ENCODE assay signal across 16 cellular contexts in genomic region chr3:42520906-42521305, GRCh38. TPM values are rescaled to one million over a fixed set of nuclear protein-coding genes. Genes with fewer than 3 reads are reported as not detected.
A peak's percentile ranks its signal among the peaks of the same experiment; 100 is the strongest.
DNase-seq lines count a peak whose midpoint lies in the region; ATAC-seq, FAIRE-seq and TF ChIP-seq lines count a peak whose summit lies in the region.
"Had no signal": no experiment of that assay in that cellular context is flagged by ENCODE, and none has a peak within 500 bp of the region (broad histone marks: within the 10 kb centered on the region; RNA-seq: fewer than 3 reads in every experiment).

No MANE protein-coding gene starts in this region.

- in situ Hi-C loops in K562 (cut with MboI): no loop called here

- H3K4me1 ChIP-seq in K562 (replicated peaks in 1 of 2; ENCODE audit: control insufficient read depth in 2 of 2, insufficient read depth in 2 of 2, low read length in 2 of 2): peaks cover 0 to 3% of the 10 kb centered on the region in 2 experiments; a peak in 1 of 5 replicates
- H3K4me1 ChIP-seq in psoas muscle: no peaks in the 10 kb centered on the region

- no peaks in the 10 kb centered on the region; the same call in 1 of the 2 replicates for H4K20me1 ChIP-seq in K562 (replicated peaks; ENCODE audit: control insufficient read depth, insufficient read depth, low read length)

- 7% methylated on average over 4 of the region's 4 CpGs for WGBS in K562 (ENCODE audit: insufficient coverage, low coverage, missing lambda C conversion rate)
- WGBS in psoas muscle, 3 donors: 84 to 88% (median 85%) methylated on average over 4 of the region's 4 CpGs

- no peaks in the 10 kb centered on the region for H3K9me1 ChIP-seq in K562 (ENCODE audit: control insufficient read depth, insufficient read depth, low read length)

- no peak for TF ChIP-seq EP300 in K562 (IDR thresholded peaks at IDR 0.05; ENCODE audit: low read length)

- no peaks in the 10 kb centered on the region for H3K9me3 ChIP-seq in CD4-positive, alpha-beta T cell (ENCODE audit: control insufficient read depth, low read length)
- H3K9me3 ChIP-seq in K562 (replicated peaks; ENCODE audit: control insufficient read depth, insufficient read depth, low read depth, low read length): no peaks in the 10 kb centered on the region
- H3K9me3 ChIP-seq in psoas muscle: no peaks in the 10 kb centered on the region

- H3K36me3 ChIP-seq in K562 (ENCODE audit: control insufficient read depth, insufficient read depth, low read length): no peaks in the 10 kb centered on the region
- H3K36me3 ChIP-seq in psoas muscle (ENCODE audit: insufficient read depth in 1 of 2, low read depth in 1 of 2): no peaks in the 10 kb centered on the region

- peaks cover 46 to 74% of the 10 kb centered on the region in 2 donors for H3K36me3 Mint-ChIP-seq in CD14-positive monocyte
- H3K36me3 Mint-ChIP-seq in CD4-positive, alpha-beta T cell (ENCODE audit: low read depth): peaks cover 74% of the 10 kb centered on the region
- peaks cover 6 to 45% (median 21%) of the 10 kb centered on the region in 3 donors for H3K36me3 Mint-ChIP-seq in naive thymus-derived CD8-positive, alpha-beta T cell

- no peak overlapping the region for H2AFZ ChIP-seq in K562 (ENCODE audit: low read depth, low read length)

- no peaks in the 10 kb centered on the region for H3K79me2 ChIP-seq in K562 (ENCODE audit: control insufficient read depth, insufficient read depth, low read length)

- ATAC-seq in CD4-positive, alpha-beta T cell (ENCODE audit: poor library complexity): no peak
- ATAC-seq in K562 (no peak), psoas muscle (no peak)
- no peak for ATAC-seq in naive thymus-derived CD8-positive, alpha-beta T cell
- ATAC-seq: GM12878 had no signal

- peak overlapping the region in 4 of 7 donors; percentile 1 to 53 (median 38) for H3K27ac Mint-ChIP-seq in CD14-positive monocyte
- H3K27ac Mint-ChIP-seq in CD4-positive, alpha-beta T cell: peak overlapping the region; percentile 81
- peak overlapping the region; percentile 79 to 95 (median 90) for H3K27ac Mint-ChIP-seq in naive thymus-derived CD8-positive, alpha-beta T cell

- no peak overlapping the region for H3K4me2 ChIP-seq in K562 (ENCODE audit: insufficient read depth, low read length)

- H3K27ac ChIP-seq in CD4-positive, alpha-beta T cell (ENCODE audit: low read depth, low read length): peak overlapping the region; percentile 29
- no peak overlapping the region for H3K27ac ChIP-seq in K562 (ENCODE audit: extremely low read depth, low read depth, low read length)
- H3K27ac ChIP-seq in psoas muscle: no peak overlapping the region

- TF ChIP-seq RAD21 in K562 (CRISPR knock-in tag; conservative IDR thresholded peaks at IDR 0.05 in 1 of 2, IDR thresholded peaks at IDR 0.05 in 1 of 2): no peak

- BruUV-seq in K562 (replicated peaks; lab: Mats Ljungman, UMichigan): no TSS peak

- H3K9me3 Mint-ChIP-seq in CD14-positive monocyte: peaks cover 0 to 2% (median 0%) of the 10 kb centered on the region in 7 donors
- H3K9me3 Mint-ChIP-seq in CD4-positive, alpha-beta T cell: no peaks in the 10 kb centered on the region
- no peaks in the 10 kb centered on the region for H3K9me3 Mint-ChIP-seq in naive thymus-derived CD8-positive, alpha-beta T cell
- H3K9me3 Mint-ChIP-seq: H9 had no signal

- H3K9ac ChIP-seq in K562 (ENCODE audit: insufficient read depth in 1 of 2, low read depth in 2 of 2, low read length in 2 of 2): peak overlapping the region in 1 of 2 experiments; percentile 38; a peak in 1 of 4 replicates

- intact Hi-C loops in CD14-positive monocyte (cut with micrococcal nuclease): no loop called here
- intact Hi-C loops in CD4-positive, alpha-beta T cell (cut with DNase I, micrococcal nuclease): no loop called here
- intact Hi-C loops in K562 (cut with micrococcal nuclease): no loop called here
- intact Hi-C loops in psoas muscle (cut with DNase I): no loop called here

- H3K4me1 Mint-ChIP-seq in CD14-positive monocyte: peaks cover 64% of the 10 kb centered on the region
- H3K4me1 Mint-ChIP-seq in CD4-positive, alpha-beta T cell (ENCODE audit: low read depth): peaks cover 45% of the 10 kb centered on the region
- H3K4me1 Mint-ChIP-seq in naive thymus-derived CD8-positive, alpha-beta T cell: peaks cover 19 to 57% (median 42%) of the 10 kb centered on the region in 4 donors
- H3K4me1 Mint-ChIP-seq: H9 had no signal

- H3K4me3 ChIP-seq in K562 (no peak overlapping the region), psoas muscle (no peak overlapping the region)
- H3K4me3 ChIP-seq: GM12878 had no signal

- no peak for TF ChIP-seq POLR2A in K562 (conservative IDR thresholded peaks at IDR 0.05)

- CTCF ChIA-PET in CD4-positive, alpha-beta T cell (lab: Charles Lee): no interaction called here
- CTCF ChIA-PET in K562 (lab: Yijun Ruan, JAX; ENCODE audit: low intra/inter-chr PET ratio): no interaction called here

- DNase-seq in CD14-positive monocyte (ENCODE audit: low spot score): no peak
- DNase-seq in CD4-positive, alpha-beta T cell: no peak
- no peak for DNase-seq in K562 (ENCODE audit: extremely low read depth in 1 of 4, low spot score in 3 of 4)
- DNase-seq in naive thymus-derived CD8-positive, alpha-beta T cell: no peak
- DNase-seq in psoas muscle: no peak
- DNase-seq in inferior parietal cortex (ENCODE audit: extremely low spot score): no peak
- no peak for DNase-seq in ureter (ENCODE audit: low spot score)
- DNase-seq: DMS53, H9, Kasumi-1, NCI-H187 treated with DMSO at 0.1 percent for 48 hours, NCI-H446 treated with DMSO at 0.1 percent for 48 hours, NCI-H774, SHP77 had no signal

- no peak overlapping the region for H3K4me3 Mint-ChIP-seq in CD14-positive monocyte
- H3K4me3 Mint-ChIP-seq in CD4-positive, alpha-beta T cell: no peak overlapping the region
- peak overlapping the region in 3 of 10 donors; percentile 3 to 33 (median 31) for H3K4me3 Mint-ChIP-seq in naive thymus-derived CD8-positive, alpha-beta T cell
- H3K4me3 Mint-ChIP-seq: H9 had no signal

- POLR2A ChIA-PET in CD4-positive, alpha-beta T cell (lab: Charles Lee): interaction anchor here (1.3 kb wide), 1 partner anchor 14 kb away, joined by 3 read pairs; no protein-coding TSS in a partner anchor
- POLR2A ChIA-PET in K562 (lab: Yijun Ruan, JAX): no interaction called here
- POLR2A ChIA-PET in naive thymus-derived CD8-positive, alpha-beta T cell (lab: Charles Lee): interaction anchor here (0.7 to 1.3 kb wide), 2 partner anchors 14 to 19 kb away, joined by 3 to 5 read pairs; partner anchors contain the start of gene VIPR1

- peaks cover 0 to 4% (median 0%) of the 10 kb centered on the region in 3 donors for H3K27me3 Mint-ChIP-seq in CD14-positive monocyte (ENCODE audit: low read depth in 3 of 3)
- H3K27me3 Mint-ChIP-seq in CD4-positive, alpha-beta T cell: no peaks in the 10 kb centered on the region
- H3K27me3 Mint-ChIP-seq in naive thymus-derived CD8-positive, alpha-beta T cell: no peaks in the 10 kb centered on the region

- TF ChIP-seq CTCF in CD14-positive monocyte (IDR thresholded peaks at IDR 0.05): no peak
- TF ChIP-seq CTCF in CD4-positive, alpha-beta T cell (IDR thresholded peaks at IDR 0.05): no peak
- no peak for TF ChIP-seq CTCF in K562 (IDR thresholded peaks at IDR 0.05 in 2 of 3, conservative IDR thresholded peaks at IDR 0.05 in 1 of 3; ENCODE audit: insufficient read depth in 2 of 3, low read depth in 1 of 3, low read length in 3 of 3)
- TF ChIP-seq CTCF in psoas muscle (IDR thresholded peaks at IDR 0.05): no peak

- FAIRE-seq in K562 (lab: Jason Lieb, UNC): no peak
- FAIRE-seq: GM12878 had no signal

- H3K27me3 ChIP-seq in CD4-positive, alpha-beta T cell (ENCODE audit: control insufficient read depth, insufficient read depth, low read length): no peaks in the 10 kb centered on the region
- H3K27me3 ChIP-seq in K562 (ENCODE audit: control insufficient read depth in 2 of 2, insufficient read depth in 2 of 2, low read length in 2 of 2) (peaks cover 2 to 37% of the 10 kb centered on the region in 2 experiments; a peak in 4 of 5 replicates), psoas muscle (ENCODE audit: insufficient read depth in 3 of 3, low read length in 2 of 3) (no peaks in the 10 kb centered on the region)

TF ChIP-seq in K562, 482 proteins besides CTCF, POLR2A, EP300 and RAD21 (continues in another document):
- TF ChIP-seq ETS1 (conservative IDR thresholded peaks at IDR 0.05; ENCODE audit: control insufficient read depth, low read depth, low read length): 0 out of 2 replicates have a peak, but pooled peaks have one; percentile 33

RNA-seq across cellular contexts. Expression of gene VIPR1, which starts 18.5 kb away (rescaled TPM):
- polyA plus RNA-seq in CD14-positive monocyte (10 to 100 TPM; 15.5 to 16.0 TPM), K562 (2011; rRNA removed) (0.15 and 0.21 TPM in 2 replicates), K562 (2014; fragmentation: Illumina TruSeq; extraction: Trizol) (0.06 TPM in 1 of 2 replicates, not detected in the other), K562 (2014; fragmentation: Nextera tagmentation; extraction: Ambion mirVana) (not detected), K562 (2014; rRNA removed) (not detected in 2 replicates), psoas muscle (under 1 TPM; 0.28 to 0.95 (median 0.69) TPM)
- 10 to 100 TPM; 66.8 to 67.6 TPM for total RNA-seq in CD4-positive, alpha-beta T cell
- 0.44 and 0.55 TPM in 2 replicates for total RNA-seq in K562 (2011; cell fraction: chromatin; rRNA removed; ENCODE audit: low replicate concordance)
- total RNA-seq in K562 (2011; cell fraction: nucleolus; rRNA removed): 0.13 and 0.67 TPM in 2 replicates
- 0.53 and 0.73 TPM in 2 replicates for total RNA-seq in K562 (2011; cell fraction: nucleoplasm; rRNA removed)
- total RNA-seq in K562 (2014; rRNA removed) (0.09 TPM in 1 of 2 replicates, not detected in the other), K562 (2014; rRNA removed; fragmentation: Illumina TruSeq; extraction: Trizol) (0.04 and 0.10 TPM in 2 replicates), K562 (2015; rRNA removed; fragmentation: Illumina TruSeq; extraction: Trizol) (0.11 and 0.14 TPM in 2 replicates), K562 (2021) (0.34 and 0.38 TPM in 2 replicates), psoas muscle (1 to 10 TPM in 2 of 4 donors, under 1 TPM in 2; 0.37 to 1.8 (median 1.0) TPM), ureter (72.7 TPM)
- polyA plus RNA-seq in K562 (2011; cell fraction: cytosol; rRNA removed): 0.30 TPM in 1 of 2 replicates, not detected in the other
- polyA plus RNA-seq in K562 (2011; cell fraction: nucleus; rRNA removed): 0.21 and 1.7 TPM in 2 replicates
- polyA plus RNA-seq in K562 (2012): 0.13 and 0.35 TPM in 2 replicates
- 0.21 TPM in 1 of 2 replicates, not detected in the other for polyA minus RNA-seq in K562 (2011; rRNA and poly(A)+ RNA removed)
- polyA minus RNA-seq in K562 (2011; cell fraction: cytosol; rRNA and poly(A)+ RNA removed): not detected in 2 replicates
- 0.22 and 0.40 TPM in 2 replicates for polyA minus RNA-seq in K562 (2011; cell fraction: nucleus; rRNA and poly(A)+ RNA removed)
- total RNA-seq in naive thymus-derived CD8-positive, alpha-beta T cell: 100 to 1,000 TPM; 122 TPM
- polyA plus RNA-seq in naive thymus-derived CD8-positive, alpha-beta T cell: 10 to 100 TPM; 16.2 to 40.3 (median 28.8) TPM
- polyA plus RNA-seq: BJ had no signal

Comparison
In these comparisons a context has a peak if more than half of its experiments do, and no peak if none do; other contexts are left out.
1. H3K27ac Mint-ChIP-seq: peak in every context shown above with its lines; median percentile 90 in naive thymus-derived CD8-positive, alpha-beta T cell; 81 in CD4-positive, alpha-beta T cell; 38 in CD14-positive monocyte.
2. RNA of gene VIPR1, which starts 18.5 kb away (total RNA-seq): 122 TPM in naive thymus-derived CD8-positive, alpha-beta T cell, 72.7 TPM in ureter (single experiment) and 66.8 to 67.6 TPM in CD4-positive, alpha-beta T cell; 0.37 to 1.8 TPM in psoas muscle and 0.04 to 0.73 TPM in K562; every median in the first group is over 10 times any median in the second.